8 cellular contexts compared by ENCODE assay signal in the genomic region with DNA sequence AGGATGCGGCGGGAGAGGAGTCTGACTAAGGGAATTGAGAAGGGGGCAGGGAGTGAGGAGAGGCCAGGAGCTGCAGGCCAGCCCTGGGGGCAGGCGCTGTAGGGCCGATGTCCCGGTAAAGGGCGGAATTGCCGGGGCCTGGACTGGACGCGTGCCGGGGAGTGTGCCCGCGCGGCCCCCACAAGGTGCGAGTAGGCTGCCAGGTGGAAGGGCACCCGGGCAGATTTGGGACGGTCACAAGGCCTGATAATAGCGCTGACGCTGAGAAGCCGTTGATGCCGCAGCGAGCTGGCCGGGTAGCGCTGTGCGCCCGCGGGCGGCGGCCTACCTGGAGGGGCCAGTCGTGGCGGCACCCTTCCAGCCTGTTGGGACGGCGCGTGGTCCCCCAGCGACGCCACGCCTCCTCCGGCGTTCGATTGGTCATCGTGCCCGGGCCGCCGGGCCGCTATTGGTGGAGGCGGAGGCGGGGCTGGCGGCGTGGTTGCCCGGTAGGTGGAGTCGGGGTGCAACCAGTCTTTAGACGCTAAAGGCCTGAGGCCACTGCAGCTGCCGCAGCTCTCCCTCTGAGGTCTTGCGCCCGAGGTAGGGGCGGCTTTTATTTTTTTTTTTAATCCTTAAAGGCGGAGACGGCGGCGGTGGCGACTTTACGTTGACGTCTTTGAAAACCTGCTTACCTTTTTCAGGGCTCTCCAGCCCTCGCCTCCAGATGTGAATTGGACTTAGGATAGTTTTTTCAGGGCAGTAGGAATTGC. TPM values are rescaled to one million over a fixed set of nuclear protein-coding genes. Genes with fewer than 3 reads are reported as not detected.
A peak's percentile ranks its signal among the peaks of the same experiment; 100 is the strongest.
DNase-seq lines count a peak whose midpoint lies in the region; ATAC-seq and TF ChIP-seq lines count a peak whose summit lies in the region.

No MANE protein-coding gene starts in this region.

- H3K4me3 Mint-ChIP-seq in activated CD8-positive, alpha-beta T cell treated with anti-CD3 and anti-CD28 coated beads for 36 hours, result peak overlapping the region; percentile 94
- peak overlapping the region; percentile 98 for H3K4me3 Mint-ChIP-seq in endothelial cell (ENCODE audit: unreplicated experiment)

- H3K4me3 ChIP-seq in HL-60 (replicated peaks; ENCODE audit: insufficient read depth, low read length), result peak overlapping the region; percentile 96

- intact Hi-C loops in activated CD8-positive, alpha-beta T cell treated with anti-CD3 and anti-CD28 coated beads for 36 hours (cut with micrococcal nuclease), result no loop called here

- H3K36me3 Mint-ChIP-seq in activated CD8-positive, alpha-beta T cell treated with anti-CD3 and anti-CD28 coated beads for 36 hours (ENCODE audit: low read depth), result peaks cover 17% of the 10 kb centered on the region
- H3K36me3 Mint-ChIP-seq in endothelial cell (ENCODE audit: low read depth, unreplicated experiment), result peaks cover 4% of the 10 kb centered on the region

- DNase-seq in Ammon's horn (ENCODE audit: low spot score) (peak; percentile 97), HL-60 (ENCODE audit: low read depth in 1 of 2, low spot score in 1 of 2) (peak; percentile 78 to 97), endothelial cell (ENCODE audit: low spot score) (peak; percentile 98), mucosa of gallbladder (ENCODE audit: low spot score) (peak; percentile 96)
- DNase-seq in activated CD8-positive, alpha-beta T cell treated with anti-CD3 and anti-CD28 coated beads for 36 hours, result peak; percentile 97
- DNase-seq in stimulated activated CD8-positive, alpha-beta memory T cell treated with anti-CD3 and anti-CD28 coated beads, Interleukin-4, amount 100 ng/mL, for 48 hours, result peak; percentile 97
- no peak for DNase-seq in stimulated activated naive CD4-positive, alpha-beta T cell (lab: John Stamatoyannopoulos, UW)

- no peaks in the 10 kb centered on the region for H3K27me3 Mint-ChIP-seq in activated CD8-positive, alpha-beta T cell treated with anti-CD3 and anti-CD28 coated beads for 36 hours
- peaks cover 4% of the 10 kb centered on the region for H3K27me3 Mint-ChIP-seq in endothelial cell (ENCODE audit: unreplicated experiment)

- H3K4me1 Mint-ChIP-seq in activated CD8-positive, alpha-beta T cell treated with anti-CD3 and anti-CD28 coated beads for 36 hours (ENCODE audit: low read depth), result peaks cover 47% of the 10 kb centered on the region
- H3K4me1 Mint-ChIP-seq in endothelial cell (ENCODE audit: unreplicated experiment), result peaks cover 19% of the 10 kb centered on the region

- no peaks in the 10 kb centered on the region for H3K27me3 ChIP-seq in HL-60 (ENCODE audit: insufficient read depth, poor library complexity, severe bottlenecking)

- POLR2A ChIA-PET in activated CD8-positive, alpha-beta T cell treated with anti-CD3 and anti-CD28 coated beads for 36 hours (lab: Charles Lee), result interaction anchor here (0.5 to 7.6 kb wide), 4 partner anchors 13 to 925 kb away, joined by 3 to 170 read pairs (median 4); partner anchors contain the start of gene RPSA

- no peaks in the 10 kb centered on the region for H3K9me3 Mint-ChIP-seq in activated CD8-positive, alpha-beta T cell treated with anti-CD3 and anti-CD28 coated beads for 36 hours
- H3K9me3 Mint-ChIP-seq in endothelial cell (ENCODE audit: unreplicated experiment), result no peaks in the 10 kb centered on the region

- peak overlapping the region; percentile 93 for H3K27ac ChIP-seq in HL-60 (replicated peaks)

- TF ChIP-seq CTCF in HL-60 (IDR thresholded peaks at IDR 0.05; ENCODE audit: insufficient read depth, low read length) (no peak), endothelial cell (IDR thresholded peaks at IDR 0.05; ENCODE audit: unreplicated experiment) (no peak)
- TF ChIP-seq CTCF in activated CD8-positive, alpha-beta T cell treated with anti-CD3 and anti-CD28 coated beads for 36 hours (IDR thresholded peaks at IDR 0.05), result no peak

- CTCF ChIA-PET in activated CD8-positive, alpha-beta T cell treated with anti-CD3 and anti-CD28 coated beads for 36 hours (lab: Charles Lee), result interaction anchor here (0.9 to 1.5 kb wide), 4 partner anchors 18 to 95 kb away, joined by 3 to 5 read pairs (median 4); partner anchors contain the start of gene RPSA

- ATAC-seq in GM19452 (IDR thresholded peaks at IDR 0.05; ENCODE audit: unreplicated experiment), result peak; percentile 74
- peak; percentile 85 for ATAC-seq in activated CD8-positive, alpha-beta T cell treated with anti-CD3 and anti-CD28 coated beads for 36 hours

- peak overlapping the region; percentile 99 for H3K27ac Mint-ChIP-seq in activated CD8-positive, alpha-beta T cell treated with anti-CD3 and anti-CD28 coated beads for 36 hours
- peak overlapping the region; percentile 92 for H3K27ac Mint-ChIP-seq in endothelial cell (ENCODE audit: unreplicated experiment)

RNA-seq across cellular contexts. Expression of gene SLC25A38, which starts 0.9 kb away (rescaled TPM):
- 10 to 100 TPM; 25.0 to 28.2 TPM for total RNA-seq in activated CD8-positive, alpha-beta T cell treated with anti-CD3 and anti-CD28 coated beads for 36 hours
- total RNA-seq in endothelial cell (ENCODE audit: unreplicated experiment), result 21.2 TPM
- total RNA-seq in mucosa of gallbladder, result 42.9 TPM

RNA-seq across cellular contexts. Expression of gene RPSA, which starts 22.4 kb away (rescaled TPM):
- total RNA-seq in activated CD8-positive, alpha-beta T cell treated with anti-CD3 and anti-CD28 coated beads for 36 hours, result 1,000 to 10,000 TPM; 3,048 to 3,061 TPM
- 2,445 TPM for total RNA-seq in endothelial cell (ENCODE audit: unreplicated experiment)
- total RNA-seq in mucosa of gallbladder, result 518 TPM

RNA-seq across cellular contexts. Expression of gene CCR8, which starts 54.6 kb away (rescaled TPM):
- under 1 TPM; 0.34 to 0.56 TPM for total RNA-seq in activated CD8-positive, alpha-beta T cell treated with anti-CD3 and anti-CD28 coated beads for 36 hours
- not detected for total RNA-seq in endothelial cell (ENCODE audit: unreplicated experiment)
- not detected for total RNA-seq in mucosa of gallbladder

Comparison
In these comparisons a context has a peak if more than half of its experiments do, and no peak if none do; other contexts are left out.
1. DNase-seq: peak in Ammon's horn (single experiment), HL-60 (2 of 2), activated CD8-positive, alpha-beta T cell treated with anti-CD3 and anti-CD28 coated beads for 36 hours (single experiment), endothelial cell (single experiment), mucosa of gallbladder (single experiment) and stimulated activated CD8-positive, alpha-beta memory T cell treated with anti-CD3 and anti-CD28 coated beads, Interleukin-4, amount 100 ng/mL, for 48 hours (single experiment); none in stimulated activated naive CD4-positive, alpha-beta T cell (0 of 6).